ENCODE assay signal across 22 cellular contexts in genomic region chr3:119950666-119951325, GRCh38.
A peak's percentile ranks its signal among the peaks of the same experiment; 100 is the strongest.
DNase-seq lines count a peak whose midpoint lies in the region; ATAC-seq and TF ChIP-seq lines count a peak whose summit lies in the region.
"Had no signal": no experiment of that assay in that cellular context is flagged by ENCODE, and none has a peak within 500 bp of the region (broad histone marks: within the 10 kb centered on the region; RNA-seq: fewer than 3 reads in every experiment).

No MANE protein-coding gene starts in this region.

- no peak overlapping the region for H2AFZ ChIP-seq in GM23338

- H3K4me1 Mint-ChIP-seq in GM23338: peaks cover 9% of the 10 kb centered on the region; the same call in 2 of the 3 replicates

- 93 to 98% (median 98%) methylated on average over 3 of the region's 3 CpGs for WGBS in spleen, 5 donors

- no peak overlapping the region for H3K4me3 Mint-ChIP-seq in GM23338

- H3K4me3 ChIP-seq in GM23338: no peak overlapping the region
- H3K4me3 ChIP-seq in spleen: no peak overlapping the region
- H3K4me3 ChIP-seq: BLaER1, K562, MG63 had no signal

- H3K36me3 ChIP-seq in GM23338 (ENCODE audit: insufficient read depth) (no peaks in the 10 kb centered on the region), spleen (peaks cover 0 to 4% (median 0%) of the 10 kb centered on the region in 6 donors)
- H3K36me3 ChIP-seq: BLaER1, MG63 had no signal

- H3K27ac Mint-ChIP-seq in GM23338: peak overlapping the region; percentile 6; the same call in 1 of the 2 replicates

- no peaks in the 10 kb centered on the region for H3K36me3 Mint-ChIP-seq in GM23338 (ENCODE audit: low read depth)

- H3K9me3 ChIP-seq in spleen: no peaks in the 10 kb centered on the region
- H3K9me3 ChIP-seq: BLaER1, Caco-2, MG63 had no signal

- in situ Hi-C loops in G401 (cut with HindIII; ENCODE audit: low sequenced_read_pairs): no loop called here

- H3K9me3 Mint-ChIP-seq in GM23338: no peaks in the 10 kb centered on the region
- H3K9me3 Mint-ChIP-seq: CD4-positive, alpha-beta memory T cell had no signal

- intact Hi-C loops in spleen (cut with DNase I; ENCODE audit: low total_unique reads): no loop called here

- TF ChIP-seq POLR2A in spleen (IDR thresholded peaks at IDR 0.05): no peak

- DNase-seq in G401 (ENCODE audit: low spot score) (peak; percentile 25), GM23338 (ENCODE audit: low spot score) (peak; percentile 5), medulla oblongata (ENCODE audit: extremely low spot score) (peak; percentile 35), putamen (ENCODE audit: low spot score) (peak; percentile 2), GM19240 (ENCODE audit: insufficient read length, low spot score) (no peak), spleen (no peak), NCI-H2081 treated with DMSO at 0.1 percent for 48 hours (lab: John Stamatoyannopoulos, UW) (no peak)
- DNase-seq: Caco-2; CD4-positive, alpha-beta memory T cell; DND-41; MG63; NCI-H1048; NCI-H1417 treated with DMSO at 0.1 percent for 48 hours; NCI-H187; NCI-H2107; NCI-H446 treated with DMSO at 0.1 percent for 48 hours; NCI-H526 treated with DMSO at 0.1 percent for 48 hours; SHP77 had no signal

- TF ChIP-seq CTCF in GM23338 (conservative IDR thresholded peaks at IDR 0.05; ENCODE audit: low read depth in 2 of 2) (no peak), spleen (IDR thresholded peaks at IDR 0.05 in 8 of 11, conservative IDR thresholded peaks at IDR 0.05 in 3 of 11) (no peak)

- no peaks in the 10 kb centered on the region for H3F3A ChIP-seq in GM23338 (replicated peaks; ENCODE audit: low read depth)

- H4K20me1 ChIP-seq in GM23338 (replicated peaks; ENCODE audit: insufficient read depth): 0 out of 2 replicates have a peak, but pooled peaks cover 8% of the 10 kb centered on the region

- no peak overlapping the region for H3K4me2 ChIP-seq in GM23338
- H3K4me2 ChIP-seq: BLaER1 had no signal

- H3K27ac ChIP-seq in GM23338 (ENCODE audit: low read depth): no peak overlapping the region
- no peak overlapping the region for H3K27ac ChIP-seq in spleen
- H3K27ac ChIP-seq: BLaER1, HL-60 had no signal

- H3K27me3 ChIP-seq in GM23338 (ENCODE audit: insufficient read depth) (no peaks in the 10 kb centered on the region), spleen (replicated peaks in 1 of 7) (no peaks in the 10 kb centered on the region)
- H3K27me3 ChIP-seq: BLaER1, MG63 had no signal

- no peaks in the 10 kb centered on the region for H3K9me2 ChIP-seq in GM23338 (ENCODE audit: insufficient read depth)

- H3K27me3 Mint-ChIP-seq in GM23338 (ENCODE audit: insufficient read depth, low read depth, poor library complexity): peaks cover 2% of the 10 kb centered on the region
- H3K27me3 Mint-ChIP-seq: CD4-positive, alpha-beta memory T cell had no signal

- ATAC-seq in GM23338: peak; percentile 62
- ATAC-seq: HepG2, K562 had no signal

- peaks cover 54% of the 10 kb centered on the region for H3K79me2 ChIP-seq in GM23338 (replicated peaks; ENCODE audit: insufficient read depth)

- H3K4me1 ChIP-seq in GM23338 (ENCODE audit: insufficient read depth) (0 out of 2 replicates have a peak, but pooled peaks cover 8% of the 10 kb centered on the region), spleen (peaks cover 0 to 28% (median 3%) of the 10 kb centered on the region in 6 donors)
- H3K4me1 ChIP-seq: BLaER1 had no signal

TF ChIP-seq in GM23338, 12 proteins besides CTCF, POLR2A, EP300 and RAD21 (continues in another document):
- TF ChIP-seq CREB1 (CRISPR knock-in tag; IDR thresholded peaks at IDR 0.05; ENCODE audit: low read depth) (no peak), POLR2AphosphoS5 (IDR thresholded peaks at IDR 0.05; ENCODE audit: low read depth) (no peak), ZNF114 (CRISPR knock-in tag; IDR thresholded peaks at IDR 0.05) (no peak), STAT1 (IDR thresholded peaks at IDR 0.05; ENCODE audit: unreplicated experiment) (no peak), NANOG (IDR thresholded peaks at IDR 0.05; ENCODE audit: borderline replicate concordance) (no peak), JUNB (IDR thresholded peaks at IDR 0.05; ENCODE audit: unreplicated experiment) (no peak), ZNF331 (CRISPR knock-in tag; IDR thresholded peaks at IDR 0.05; ENCODE audit: low read depth) (no peak), EZH2 (IDR thresholded peaks at IDR 0.05; ENCODE audit: low read depth, unreplicated experiment) (no peak), EZH2phosphoT487 (IDR thresholded peaks at IDR 0.05; ENCODE audit: unreplicated experiment) (no peak)
- TF ChIP-seq, protein P1, sequence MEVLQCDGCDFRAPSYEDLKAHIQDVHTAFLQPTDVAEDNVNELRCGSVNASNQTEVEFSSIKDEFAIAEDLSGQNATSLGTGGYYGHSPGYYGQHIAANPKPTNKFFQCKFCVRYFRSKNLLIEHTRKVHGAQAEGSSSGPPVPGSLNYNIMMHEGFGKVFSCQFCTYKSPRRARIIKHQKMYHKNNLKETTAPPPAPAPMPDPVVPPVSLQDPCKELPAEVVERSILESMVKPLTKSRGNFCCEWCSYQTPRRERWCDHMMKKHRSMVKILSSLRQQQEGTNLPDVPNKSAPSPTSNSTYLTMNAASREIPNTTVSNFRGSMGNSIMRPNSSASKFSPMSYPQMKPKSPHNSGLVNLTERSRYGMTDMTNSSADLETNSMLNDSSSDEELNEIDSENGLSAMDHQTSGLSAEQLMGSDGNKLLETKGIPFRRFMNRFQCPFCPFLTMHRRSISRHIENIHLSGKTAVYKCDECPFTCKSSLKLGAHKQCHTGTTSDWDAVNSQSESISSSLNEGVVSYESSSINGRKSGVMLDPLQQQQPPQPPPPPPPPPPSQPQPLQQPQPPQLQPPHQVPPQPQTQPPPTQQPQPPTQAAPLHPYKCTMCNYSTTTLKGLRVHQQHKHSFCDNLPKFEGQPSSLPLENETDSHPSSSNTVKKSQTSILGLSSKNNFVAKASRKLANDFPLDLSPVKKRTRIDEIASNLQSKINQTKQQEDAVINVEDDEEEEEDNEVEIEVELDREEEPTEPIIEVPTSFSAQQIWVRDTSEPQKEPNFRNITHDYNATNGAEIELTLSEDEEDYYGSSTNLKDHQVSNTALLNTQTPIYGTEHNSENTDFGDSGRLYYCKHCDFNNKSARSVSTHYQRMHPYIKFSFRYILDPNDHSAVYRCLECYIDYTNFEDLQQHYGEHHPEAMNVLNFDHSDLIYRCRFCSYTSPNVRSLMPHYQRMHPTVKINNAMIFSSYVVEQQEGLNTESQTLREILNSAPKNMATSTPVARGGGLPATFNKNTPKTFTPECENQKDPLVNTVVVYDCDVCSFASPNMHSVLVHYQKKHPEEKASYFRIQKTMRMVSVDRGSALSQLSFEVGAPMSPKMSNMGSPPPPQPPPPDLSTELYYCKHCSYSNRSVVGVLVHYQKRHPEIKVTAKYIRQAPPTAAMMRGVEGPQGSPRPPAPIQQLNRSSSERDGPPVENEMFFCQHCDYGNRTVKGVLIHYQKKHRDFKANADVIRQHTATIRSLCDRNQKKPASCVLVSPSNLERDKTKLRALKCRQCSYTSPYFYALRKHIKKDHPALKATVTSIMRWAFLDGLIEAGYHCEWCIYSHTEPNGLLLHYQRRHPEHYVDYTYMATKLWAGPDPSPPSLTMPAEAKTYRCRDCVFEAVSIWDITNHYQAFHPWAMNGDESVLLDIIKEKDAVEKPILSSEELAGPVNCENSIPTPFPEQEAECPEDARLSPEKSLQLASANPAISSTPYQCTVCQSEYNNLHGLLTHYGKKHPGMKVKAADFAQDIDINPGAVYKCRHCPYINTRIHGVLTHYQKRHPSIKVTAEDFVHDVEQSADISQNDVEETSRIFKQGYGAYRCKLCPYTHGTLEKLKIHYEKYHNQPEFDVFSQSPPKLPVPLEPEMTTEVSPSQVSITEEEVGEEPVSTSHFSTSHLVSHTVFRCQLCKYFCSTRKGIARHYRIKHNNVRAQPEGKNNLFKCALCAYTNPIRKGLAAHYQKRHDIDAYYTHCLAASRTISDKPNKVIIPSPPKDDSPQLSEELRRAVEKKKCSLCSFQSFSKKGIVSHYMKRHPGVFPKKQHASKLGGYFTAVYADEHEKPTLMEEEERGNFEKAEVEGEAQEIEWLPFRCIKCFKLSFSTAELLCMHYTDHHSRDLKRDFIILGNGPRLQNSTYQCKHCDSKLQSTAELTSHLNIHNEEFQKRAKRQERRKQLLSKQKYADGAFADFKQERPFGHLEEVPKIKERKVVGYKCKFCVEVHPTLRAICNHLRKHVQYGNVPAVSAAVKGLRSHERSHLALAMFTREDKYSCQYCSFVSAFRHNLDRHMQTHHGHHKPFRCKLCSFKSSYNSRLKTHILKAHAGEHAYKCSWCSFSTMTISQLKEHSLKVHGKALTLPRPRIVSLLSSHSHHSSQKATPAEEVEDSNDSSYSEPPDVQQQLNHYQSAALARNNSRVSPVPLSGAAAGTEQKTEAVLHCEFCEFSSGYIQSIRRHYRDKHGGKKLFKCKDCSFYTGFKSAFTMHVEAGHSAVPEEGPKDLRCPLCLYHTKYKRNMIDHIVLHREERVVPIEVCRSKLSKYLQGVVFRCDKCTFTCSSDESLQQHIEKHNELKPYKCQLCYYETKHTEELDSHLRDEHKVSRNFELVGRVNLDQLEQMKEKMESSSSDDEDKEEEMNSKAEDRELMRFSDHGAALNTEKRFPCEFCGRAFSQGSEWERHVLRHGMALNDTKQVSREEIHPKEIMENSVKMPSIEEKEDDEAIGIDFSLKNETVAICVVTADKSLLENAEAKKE (CRISPR knock-in tag; IDR thresholded peaks at IDR 0.05): no peak
- TF ChIP-seq, protein P2, sequence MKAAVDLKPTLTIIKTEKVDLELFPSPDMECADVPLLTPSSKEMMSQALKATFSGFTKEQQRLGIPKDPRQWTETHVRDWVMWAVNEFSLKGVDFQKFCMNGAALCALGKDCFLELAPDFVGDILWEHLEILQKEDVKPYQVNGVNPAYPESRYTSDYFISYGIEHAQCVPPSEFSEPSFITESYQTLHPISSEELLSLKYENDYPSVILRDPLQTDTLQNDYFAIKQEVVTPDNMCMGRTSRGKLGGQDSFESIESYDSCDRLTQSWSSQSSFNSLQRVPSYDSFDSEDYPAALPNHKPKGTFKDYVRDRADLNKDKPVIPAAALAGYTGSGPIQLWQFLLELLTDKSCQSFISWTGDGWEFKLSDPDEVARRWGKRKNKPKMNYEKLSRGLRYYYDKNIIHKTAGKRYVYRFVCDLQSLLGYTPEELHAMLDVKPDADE (IDR thresholded peaks at IDR 0.05): no peak

Comparison
In these comparisons a context has a peak if more than half of its experiments do, and no peak if none do; other contexts are left out.
1. DNase-seq: peak in G401 (single experiment), GM23338 (single experiment), medulla oblongata (single experiment) and putamen (single experiment); none in GM19240 (single experiment), spleen (single experiment) and NCI-H2081 treated with DMSO at 0.1 percent for 48 hours (single experiment).